8 cellular contexts compared by ENCODE assay signal in the genomic region with DNA sequence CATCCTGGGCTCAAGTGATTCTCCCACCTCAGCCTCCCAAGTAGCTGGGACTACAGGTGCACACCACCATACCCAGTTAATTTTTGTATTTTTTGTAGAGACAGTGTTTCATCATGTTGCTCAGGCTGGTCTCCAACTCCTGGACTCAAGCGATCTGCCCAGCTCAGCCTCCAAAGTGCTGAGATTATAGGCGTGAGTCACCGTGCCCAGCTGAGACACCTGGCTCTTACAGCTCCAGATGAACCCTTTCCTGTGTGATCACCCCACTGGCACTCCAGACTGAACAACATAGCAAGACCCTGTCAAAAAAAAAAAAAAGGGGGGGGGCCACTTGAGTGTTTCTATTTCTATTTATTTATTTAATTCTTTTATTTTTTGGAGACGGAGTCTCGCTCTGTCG. TPM values are rescaled to one million over a fixed set of nuclear protein-coding genes. Genes with fewer than 3 reads are reported as not detected.
DNase-seq lines count a peak whose midpoint lies in the region; FAIRE-seq and TF ChIP-seq lines count a peak whose summit lies in the region.

No MANE protein-coding gene starts in this region.

- DNase-seq in GM23248 = peak; percentile 60
- no peak for DNase-seq in RWPE1 (ENCODE audit: low spot score)
- peak; percentile 23 for DNase-seq in choroid plexus epithelial cell (ENCODE audit: low read depth)
- DNase-seq in osteocyte (ENCODE audit: extremely low spot score, unreplicated experiment) = no peak
- DNase-seq in midbrain (lab: John Stamatoyannopoulos, UW) = no peak
- no peak for DNase-seq in HTR-8/SVneo (ENCODE audit: insufficient read length, low spot score)
- no peak for DNase-seq in cortex of kidney (lab: John Stamatoyannopoulos, UW)
- no peak for DNase-seq in putamen (ENCODE audit: low spot score)

- H3K9ac ChIP-seq in GM23248 = peak overlapping the region; percentile 83

- peaks cover 24% of the 10 kb centered on the region for H3K4me1 Mint-ChIP-seq in osteocyte (ENCODE audit: unreplicated experiment)

- in situ Hi-C loops in GM23248 (cut with MboI) = loop anchor here (10.0 to 25.0 kb wide), 2 partner anchors 300 to 783 kb away; partner anchors contain the start of gene CACNA1I

- CTCF ChIA-PET in RWPE1 (lab: Yijun Ruan, JAX) = no interaction called here

- TF ChIP-seq CTCF in RWPE1 (conservative IDR thresholded peaks at IDR 0.05; ENCODE audit: low read depth) (no peak), choroid plexus epithelial cell (conservative IDR thresholded peaks at IDR 0.05; ENCODE audit: low read depth, low read length) (no peak), osteocyte (IDR thresholded peaks at IDR 0.05) (no peak)

- no peaks in the 10 kb centered on the region for H4K20me1 ChIP-seq in GM23248 (ENCODE audit: insufficient read depth)

- peak overlapping the region; percentile 90 for H2AFZ ChIP-seq in GM23248

- POLR2A ChIA-PET in RWPE1 (lab: Yijun Ruan, JAX; ENCODE audit: low non-redundant PET) = no interaction called here

- H3K27me3 Mint-ChIP-seq in osteocyte (ENCODE audit: unreplicated experiment) = no peaks in the 10 kb centered on the region

- no peaks in the 10 kb centered on the region for H3K27me3 ChIP-seq in GM23248 (replicated peaks; ENCODE audit: insufficient read depth)

- peaks cover 34% of the 10 kb centered on the region for H3K79me2 ChIP-seq in GM23248 (ENCODE audit: insufficient read depth)

- no peaks in the 10 kb centered on the region for H3K9me3 Mint-ChIP-seq in osteocyte (ENCODE audit: unreplicated experiment)

- peak overlapping the region; percentile 96 for H3K4me3 ChIP-seq in GM23248
- peak overlapping the region; percentile 71 for H3K4me3 ChIP-seq in choroid plexus epithelial cell (ENCODE audit: low read depth, low read length)

- no peaks in the 10 kb centered on the region for H3K9me2 ChIP-seq in GM23248 (ENCODE audit: insufficient read depth)

- H3K4me1 ChIP-seq in GM23248 (ENCODE audit: insufficient read depth) = peaks cover 15% of the 10 kb centered on the region; the same call in 1 of the 2 replicates

- 32 to 39% methylated on average over 6 of the region's 6 CpGs for WGBS in GM23248 (ENCODE audit: low coverage in 1 of 2, low lambda C conversion rate in 2 of 2, missing lambda C conversion rate in 2 of 2), 2 experiments

- no peaks in the 10 kb centered on the region for H3K9me3 ChIP-seq in GM23248 (ENCODE audit: low read depth)

- 0 out of 2 replicates have a peak, but pooled peaks cover 26% of the 10 kb centered on the region for H3F3A ChIP-seq in GM23248 (ENCODE audit: insufficient read depth)

- H3K27ac Mint-ChIP-seq in osteocyte (ENCODE audit: unreplicated experiment) = peak overlapping the region; percentile 97

- H3K27ac ChIP-seq in GM23248 (peak overlapping the region; percentile 74), RWPE1 (peak overlapping the region; percentile 93)

- peak overlapping the region; percentile 98 for H3K4me3 Mint-ChIP-seq in osteocyte (ENCODE audit: unreplicated experiment)

- peaks cover 5% of the 10 kb centered on the region for H3K36me3 Mint-ChIP-seq in osteocyte (ENCODE audit: unreplicated experiment)

- H3K36me3 ChIP-seq in GM23248 (ENCODE audit: low read depth) = peaks cover 13% of the 10 kb centered on the region; the same call in 1 of the 2 replicates

- H3K4me2 ChIP-seq in GM23248 (ENCODE audit: unreplicated experiment) = peak overlapping the region; percentile 90

- no peak for FAIRE-seq in HTR-8/SVneo (lab: Jason Lieb, UNC)

RNA-seq across cellular contexts. Expression of gene ADSL, which starts 1.0 kb away (rescaled TPM):
- total RNA-seq in GM23248 (2014; rRNA removed; shearing (Covaris generic)) = 108 and 123 TPM in 2 replicates
- polyA plus RNA-seq in GM23248 (2016; fragmentation: Nextera tagmentation; extraction: Ambion mirVana) = 70.8 and 72.5 TPM in 2 replicates
- total RNA-seq in osteocyte = 74.1 and 75.0 TPM in 2 replicates

RNA-seq across cellular contexts. Expression of gene SGSM3, which starts 25.1 kb away (rescaled TPM):
- 40.8 and 45.2 TPM in 2 replicates for total RNA-seq in GM23248 (2014; rRNA removed; shearing (Covaris generic))
- polyA plus RNA-seq in GM23248 (2016; fragmentation: Nextera tagmentation; extraction: Ambion mirVana) = 47.6 and 48.2 TPM in 2 replicates
- 69.8 and 81.6 TPM in 2 replicates for total RNA-seq in osteocyte

Comparison
In these comparisons a context has a peak if more than half of its experiments do, and no peak if none do; other contexts are left out.
1. DNase-seq: peak in GM23248 (single experiment) and choroid plexus epithelial cell (single experiment); none in RWPE1 (single experiment), osteocyte (single experiment), midbrain (single experiment), HTR-8/SVneo (single experiment), cortex of kidney (single experiment) and putamen (single experiment).